Comparison of ENCODE assay signal across 6 cellular contexts in genomic region chr12:26995706-26996105, GRCh38.
"Had no signal": no experiment of that assay in that cellular context is flagged by ENCODE, and none has a peak within 500 bp of the region (broad histone marks: within the 10 kb centered on the region; RNA-seq: fewer than 3 reads in every experiment).

No MANE protein-coding gene starts in this region.

- H3K4me3 ChIP-seq: K562 had no signal

- FAIRE-seq: HTR-8/SVneo, K562 had no signal

- ATAC-seq: K562 had no signal

- H3K27ac ChIP-seq: HL-60 had no signal

- DNase-seq: IMR-90, KBM-7, KG1 had no signal
